ENCODE assay signal across 7 cellular contexts in the genomic region with DNA sequence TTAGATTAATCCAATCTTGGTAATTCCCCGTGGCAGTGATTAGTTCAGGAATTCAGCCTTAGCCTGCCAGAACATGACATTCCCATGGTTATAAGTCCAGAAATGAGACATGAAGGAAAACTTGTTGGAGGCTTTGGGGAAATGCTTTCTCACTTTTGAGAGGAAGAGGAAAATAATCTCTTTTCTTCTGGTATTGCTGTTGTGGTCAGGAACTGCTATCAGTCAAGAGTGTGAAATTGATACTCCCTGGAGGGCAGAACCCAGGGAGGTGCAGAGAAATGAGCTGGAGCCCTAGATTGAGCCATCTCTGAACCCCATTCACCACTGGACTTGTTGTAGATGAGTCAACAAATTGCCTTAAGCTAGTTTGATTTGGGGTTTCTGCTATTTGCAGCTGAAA. TPM values are rescaled to one million over a fixed set of nuclear protein-coding genes. Genes with fewer than 3 reads are reported as not detected.
DNase-seq lines count a peak whose midpoint lies in the region; ATAC-seq lines count a peak whose summit lies in the region.

No MANE protein-coding gene starts in this region.

- H3K36me3 Mint-ChIP-seq in activated CD8-positive, alpha-beta T cell treated with anti-CD3 and anti-CD28 coated beads, Interleukin-2, amount 10 ng/mL, durations not matched to agents 7 days and 5 days (ENCODE audit: low read depth): peaks cover 46% of the 10 kb centered on the region
- H3K36me3 Mint-ChIP-seq in natural killer cell treated with Interleukin-12 subunit alpha and Interleukin-12 subunit beta and Interleukin-15 and Interleukin-18, amount 100 ng/mL, for 72 hours: peaks cover 14% of the 10 kb centered on the region
- peaks cover 7 to 33% (median 10%) of the 10 kb centered on the region in 3 donors for H3K36me3 Mint-ChIP-seq in naive thymus-derived CD8-positive, alpha-beta T cell

- CTCF ChIA-PET in activated CD8-positive, alpha-beta T cell treated with anti-CD3 and anti-CD28 coated beads, Interleukin-2, amount 10 ng/mL, durations not matched to agents 7 days and 5 days (lab: Charles Lee): interaction anchor here (0.6 to 1.7 kb wide), 6 partner anchors 12 to 73 kb away, joined by 3 to 6 read pairs (median 4); no protein-coding TSS in a partner anchor

- H3K4me1 Mint-ChIP-seq in activated CD8-positive, alpha-beta T cell treated with anti-CD3 and anti-CD28 coated beads, Interleukin-2, amount 10 ng/mL, durations not matched to agents 7 days and 5 days (ENCODE audit: low read depth): peaks cover 60% of the 10 kb centered on the region
- peaks cover 62 to 64% of the 10 kb centered on the region in 2 donors for H3K4me1 Mint-ChIP-seq in natural killer cell treated with Interleukin-12 subunit alpha and Interleukin-12 subunit beta and Interleukin-15 and Interleukin-18, amount 100 ng/mL, for 72 hours (ENCODE audit: low read depth in 2 of 2)
- peaks cover 29 to 75% (median 69%) of the 10 kb centered on the region in 4 donors for H3K4me1 Mint-ChIP-seq in naive thymus-derived CD8-positive, alpha-beta T cell

- no peak overlapping the region for H3K4me3 Mint-ChIP-seq in activated CD8-positive, alpha-beta T cell treated with anti-CD3 and anti-CD28 coated beads, Interleukin-2, amount 10 ng/mL, durations not matched to agents 7 days and 5 days
- peak overlapping the region; percentile 63 for H3K4me3 Mint-ChIP-seq in natural killer cell treated with Interleukin-12 subunit alpha and Interleukin-12 subunit beta and Interleukin-15 and Interleukin-18, amount 100 ng/mL, for 72 hours
- H3K4me3 Mint-ChIP-seq in naive thymus-derived CD8-positive, alpha-beta T cell: no peak overlapping the region

- ATAC-seq in GM18502 (IDR thresholded peaks at IDR 0.05; ENCODE audit: poor library complexity, unreplicated experiment) (peak; percentile 77), HG03175 (IDR thresholded peaks at IDR 0.05; ENCODE audit: unreplicated experiment) (peak; percentile 88)
- peak; percentile 65 for ATAC-seq in activated CD8-positive, alpha-beta T cell treated with anti-CD3 and anti-CD28 coated beads, Interleukin-2, amount 10 ng/mL, durations not matched to agents 7 days and 5 days
- ATAC-seq in natural killer cell treated with Interleukin-12 subunit alpha and Interleukin-12 subunit beta and Interleukin-15 and Interleukin-18, amount 100 ng/mL, for 72 hours: peak; percentile 94 to 95
- no peak for ATAC-seq in naive thymus-derived CD8-positive, alpha-beta T cell

- H3K27me3 Mint-ChIP-seq in activated CD8-positive, alpha-beta T cell treated with anti-CD3 and anti-CD28 coated beads, Interleukin-2, amount 10 ng/mL, durations not matched to agents 7 days and 5 days (ENCODE audit: low read depth): no peaks in the 10 kb centered on the region
- no peaks in the 10 kb centered on the region for H3K27me3 Mint-ChIP-seq in natural killer cell treated with Interleukin-12 subunit alpha and Interleukin-12 subunit beta and Interleukin-15 and Interleukin-18, amount 100 ng/mL, for 72 hours
- no peaks in the 10 kb centered on the region for H3K27me3 Mint-ChIP-seq in naive thymus-derived CD8-positive, alpha-beta T cell

- no peak overlapping the region for H3K27ac Mint-ChIP-seq in activated CD8-positive, alpha-beta T cell treated with anti-CD3 and anti-CD28 coated beads, Interleukin-2, amount 10 ng/mL, durations not matched to agents 7 days and 5 days
- H3K27ac Mint-ChIP-seq in natural killer cell treated with Interleukin-12 subunit alpha and Interleukin-12 subunit beta and Interleukin-15 and Interleukin-18, amount 100 ng/mL, for 72 hours: peak overlapping the region; percentile 7 to 63
- peak overlapping the region in 4 of 10 donors; percentile 25 to 69 (median 40) for H3K27ac Mint-ChIP-seq in naive thymus-derived CD8-positive, alpha-beta T cell

- POLR2A ChIA-PET in activated CD8-positive, alpha-beta T cell treated with anti-CD3 and anti-CD28 coated beads, Interleukin-2, amount 10 ng/mL, durations not matched to agents 7 days and 5 days (lab: Charles Lee): interaction anchor here (1.4 kb wide), 2 partner anchors 35 to 45 kb away, joined by 5 read pairs; no protein-coding TSS in a partner anchor
- POLR2A ChIA-PET in naive thymus-derived CD8-positive, alpha-beta T cell (lab: Charles Lee): interaction anchor here (0.9 to 1.9 kb wide), 2 partner anchors 46 to 165 kb away, joined by 3 to 13 read pairs; no protein-coding TSS in a partner anchor

- DNase-seq in activated CD8-positive, alpha-beta T cell treated with anti-CD3 and anti-CD28 coated beads, Interleukin-2, amount 10 ng/mL, durations not matched to agents 7 days and 5 days: peak; percentile 31
- no peak for DNase-seq in natural killer cell treated with Interleukin-12 subunit alpha and Interleukin-12 subunit beta and Interleukin-15 and Interleukin-18, amount 100 ng/mL, for 72 hours (ENCODE audit: low spot score)
- no peak for DNase-seq in C1 segment of cervical spinal cord (lab: John Stamatoyannopoulos, UW)
- DNase-seq in cerebellum (ENCODE audit: low spot score): no peak
- no peak for DNase-seq in naive thymus-derived CD8-positive, alpha-beta T cell

- no peaks in the 10 kb centered on the region for H3K9me3 Mint-ChIP-seq in activated CD8-positive, alpha-beta T cell treated with anti-CD3 and anti-CD28 coated beads, Interleukin-2, amount 10 ng/mL, durations not matched to agents 7 days and 5 days (ENCODE audit: insufficient read depth)
- H3K9me3 Mint-ChIP-seq in natural killer cell treated with Interleukin-12 subunit alpha and Interleukin-12 subunit beta and Interleukin-15 and Interleukin-18, amount 100 ng/mL, for 72 hours: no peaks in the 10 kb centered on the region
- H3K9me3 Mint-ChIP-seq in naive thymus-derived CD8-positive, alpha-beta T cell: peaks cover 0 to 6% (median 0%) of the 10 kb centered on the region in 9 donors

RNA-seq across cellular contexts. Expression of a gene that starts 38.6 kb away (rescaled TPM):
- total RNA-seq in activated CD8-positive, alpha-beta T cell treated with anti-CD3 and anti-CD28 coated beads, Interleukin-2, amount 10 ng/mL, durations not matched to agents 7 days and 5 days: 10 to 100 TPM in 1 of 2 experiments, 1 to 10 TPM in 1; 9.1 to 10.1 TPM
- total RNA-seq in natural killer cell treated with Interleukin-12 subunit alpha and Interleukin-12 subunit beta and Interleukin-15 and Interleukin-18, amount 100 ng/mL, for 72 hours: 10 to 100 TPM in 1 of 2 donors, 1 to 10 TPM in 1; 8.7 to 14.7 TPM
- total RNA-seq in cerebellum: 22.2 TPM
- total RNA-seq in naive thymus-derived CD8-positive, alpha-beta T cell: 10 to 100 TPM; 27.0 to 28.5 TPM
- 10 to 100 TPM in 2 of 3 donors, 1 to 10 TPM in 1; 8.3 to 14.3 (median 11.1) TPM for polyA plus RNA-seq in naive thymus-derived CD8-positive, alpha-beta T cell

RNA-seq across cellular contexts. Expression of a gene that starts 49.4 kb away (rescaled TPM):
- 100 to 1,000 TPM; 112 to 113 TPM for total RNA-seq in activated CD8-positive, alpha-beta T cell treated with anti-CD3 and anti-CD28 coated beads, Interleukin-2, amount 10 ng/mL, durations not matched to agents 7 days and 5 days
- 100 to 1,000 TPM in 1 of 2 donors, 10 to 100 TPM in 1; 49.1 to 113 TPM for total RNA-seq in natural killer cell treated with Interleukin-12 subunit alpha and Interleukin-12 subunit beta and Interleukin-15 and Interleukin-18, amount 100 ng/mL, for 72 hours
- total RNA-seq in cerebellum: 61.5 TPM
- 10 to 100 TPM; 78.4 to 79.6 TPM for total RNA-seq in naive thymus-derived CD8-positive, alpha-beta T cell
- 10 to 100 TPM; 35.1 to 40.7 (median 35.3) TPM for polyA plus RNA-seq in naive thymus-derived CD8-positive, alpha-beta T cell

Comparison
In these comparisons a context has a peak if more than half of its experiments do, and no peak if none do; other contexts are left out.
1. ATAC-seq: peak in GM18502 (single experiment), HG03175 (single experiment), activated CD8-positive, alpha-beta T cell treated with anti-CD3 and anti-CD28 coated beads, Interleukin-2, amount 10 ng/mL, durations not matched to agents 7 days and 5 days (single experiment) and natural killer cell treated with Interleukin-12 subunit alpha and Interleukin-12 subunit beta and Interleukin-15 and Interleukin-18, amount 100 ng/mL, for 72 hours (2 of 2); none in naive thymus-derived CD8-positive, alpha-beta T cell (0 of 2).